20 cellular contexts compared by ENCODE assay signal in genomic region chr14:23053426-23053825, GRCh38. TPM values are rescaled to one million over a fixed set of nuclear protein-coding genes. Genes with fewer than 3 reads are reported as not detected.
DNase-seq lines count a peak whose midpoint lies in the region; ATAC-seq and TF ChIP-seq lines count a peak whose summit lies in the region.
"Had no signal": no experiment of that assay in that cellular context is flagged by ENCODE, and none has a peak within 500 bp of the region (broad histone marks: within the 10 kb centered on the region; RNA-seq: fewer than 3 reads in every experiment).

No MANE protein-coding gene starts in this region.

- no peak overlapping the region for H2AFZ ChIP-seq in GM23248

- no peaks in the 10 kb centered on the region for H3K9me3 ChIP-seq in CD4-positive, alpha-beta memory T cell (ENCODE audit: control insufficient read depth in 1 of 2, low read length in 2 of 2)
- no peaks in the 10 kb centered on the region for H3K9me3 ChIP-seq in GM23248 (ENCODE audit: low read depth)
- H3K9me3 ChIP-seq: BLaER1, HAP-1 had no signal

- H3K4me3 ChIP-seq in CD4-positive, alpha-beta memory T cell (ENCODE audit: low read length in 2 of 2), result no peak overlapping the region
- H3K4me3 ChIP-seq in GM23248, result no peak overlapping the region
- H3K4me3 ChIP-seq: BLaER1, HAP-1 had no signal

- CTCF ChIA-PET in CD4-positive, alpha-beta memory T cell (lab: Charles Lee; ENCODE audit: partially characterized antibody), result interaction anchor here (0.7 to 19.0 kb wide), 6 partner anchors 18 to 134 kb away, joined by 3 to 1070 read pairs (median 6); partner anchors contain the start of gene AJUBA
- CTCF ChIA-PET in RWPE1 (lab: Yijun Ruan, JAX), result interaction anchor here (0.6 kb wide), 1 partner anchor 1836 kb away, joined by 3 read pairs; no protein-coding TSS in a partner anchor

- H3K36me3 ChIP-seq in CD4-positive, alpha-beta memory T cell (ENCODE audit: insufficient read depth, low read length), result no peaks in the 10 kb centered on the region
- no peaks in the 10 kb centered on the region for H3K36me3 ChIP-seq in GM23248 (ENCODE audit: low read depth)

- DNase-seq in CD4-positive, alpha-beta memory T cell, result no peak
- DNase-seq in RWPE1 (ENCODE audit: low spot score), result no peak
- peak; percentile 43 for DNase-seq in ecto neural progenitor cell (ENCODE audit: low spot score)
- DNase-seq in mesenteric fat pad (ENCODE audit: low spot score), result peak; percentile 83
- no peak for DNase-seq in pons (ENCODE audit: low spot score)
- DNase-seq in stimulated activated naive CD4-positive, alpha-beta T cell treated with Interleukin-2 at 50 U/mL for 16 hours (lab: John Stamatoyannopoulos, UW), result no peak
- DNase-seq in GM23248, result no peak
- DNase-seq: 8988T; Calu3; CD8-positive, alpha-beta T cell; DMS79 treated with DMSO at 0.1 percent for 48 hours; GF-D8 had no signal

- no peaks in the 10 kb centered on the region; the same call in 1 of the 2 replicates for H3F3A ChIP-seq in GM23248 (ENCODE audit: insufficient read depth)

- H3K4me2 ChIP-seq in GM23248 (ENCODE audit: unreplicated experiment), result no peak overlapping the region
- H3K4me2 ChIP-seq: BLaER1 had no signal

- H3K36me3 Mint-ChIP-seq in CD4-positive, alpha-beta memory T cell, result peaks cover 3 to 10% of the 10 kb centered on the region in 2 donors

- H3K4me3 Mint-ChIP-seq in CD4-positive, alpha-beta memory T cell, result peak overlapping the region in 1 of 8 donors; percentile 46
- H3K4me3 Mint-ChIP-seq: CD14-positive monocyte; CD8-positive, alpha-beta T cell had no signal

- no peaks in the 10 kb centered on the region for H3K27me3 ChIP-seq in CD4-positive, alpha-beta memory T cell (ENCODE audit: insufficient read depth, low read length)
- H3K27me3 ChIP-seq in GM23248 (replicated peaks; ENCODE audit: insufficient read depth), result no peaks in the 10 kb centered on the region

- H3K4me1 Mint-ChIP-seq in CD4-positive, alpha-beta memory T cell, result peaks cover 11 to 21% (median 15%) of the 10 kb centered on the region in 4 donors

- H3K27ac Mint-ChIP-seq in CD4-positive, alpha-beta memory T cell, result peak overlapping the region in 4 of 7 donors; percentile 13 to 77 (median 36)
- H3K27ac Mint-ChIP-seq: CD8-positive, alpha-beta T cell had no signal

- TF ChIP-seq CTCF in RWPE1 (conservative IDR thresholded peaks at IDR 0.05; ENCODE audit: low read depth), result no peak

- H4K20me1 ChIP-seq in GM23248 (ENCODE audit: insufficient read depth), result no peaks in the 10 kb centered on the region

- in situ Hi-C loops in GM23248 (cut with MboI), result loop anchor here (5.0 kb wide), 1 partner anchor 61 kb away; no protein-coding TSS in a partner anchor

- no peak overlapping the region for H3K27ac ChIP-seq in CD4-positive, alpha-beta memory T cell (ENCODE audit: low read depth, low read length)
- peak overlapping the region; percentile 23 for H3K27ac ChIP-seq in RWPE1
- no peak overlapping the region for H3K27ac ChIP-seq in GM23248
- H3K27ac ChIP-seq: BLaER1 had no signal

- H3K4me1 ChIP-seq in CD4-positive, alpha-beta memory T cell (ENCODE audit: insufficient read depth, low read length), result peaks cover 17% of the 10 kb centered on the region
- peaks cover 10% of the 10 kb centered on the region for H3K4me1 ChIP-seq in GM23248 (ENCODE audit: insufficient read depth)

- H3K79me2 ChIP-seq in GM23248 (ENCODE audit: insufficient read depth), result no peaks in the 10 kb centered on the region

- H3K9me2 ChIP-seq in GM23248 (ENCODE audit: insufficient read depth), result no peaks in the 10 kb centered on the region

- no peak for ATAC-seq in GM18502 (IDR thresholded peaks at IDR 0.05; ENCODE audit: poor library complexity, unreplicated experiment)
- ATAC-seq: CD8-positive, alpha-beta T cell had no signal

- H3K9me3 Mint-ChIP-seq in CD4-positive, alpha-beta memory T cell, result no peaks in the 10 kb centered on the region
- H3K9me3 Mint-ChIP-seq: CD8-positive, alpha-beta T cell; IgD-negative memory B cell had no signal

- POLR2A ChIA-PET in CD4-positive, alpha-beta memory T cell (lab: Charles Lee; ENCODE audit: partially characterized antibody), result no interaction called here
- POLR2A ChIA-PET in RWPE1 (lab: Yijun Ruan, JAX; ENCODE audit: low non-redundant PET), result no interaction called here

- H3K27me3 Mint-ChIP-seq in CD4-positive, alpha-beta memory T cell, result peaks cover 0 to 1% of the 10 kb centered on the region in 2 donors

- intact Hi-C loops in CD4-positive, alpha-beta memory T cell (cut with micrococcal nuclease), result no loop called here

- no peak overlapping the region for H3K9ac ChIP-seq in GM23248
- H3K9ac ChIP-seq: BLaER1 had no signal

- 95 to 98% methylated on average over 10 of the region's 10 CpGs for WGBS in GM23248 (ENCODE audit: low coverage in 1 of 2, low lambda C conversion rate in 2 of 2, missing lambda C conversion rate in 2 of 2), 2 experiments

RNA-seq across cellular contexts. Expression of gene CDH24, which starts 3.9 kb away (rescaled TPM):
- total RNA-seq in CD4-positive, alpha-beta memory T cell, result 1 to 10 TPM; 1.3 to 1.6 TPM
- polyA plus RNA-seq in CD4-positive, alpha-beta memory T cell, result under 1 TPM; 0.15 to 0.53 TPM
- 2.4 TPM for total RNA-seq in mesenteric fat pad
- 3.8 and 5.6 TPM in 2 replicates for total RNA-seq in GM23248 (2014; rRNA removed; shearing (Covaris generic))
- 1.0 and 1.5 TPM in 2 replicates for polyA plus RNA-seq in GM23248 (2016; fragmentation: Nextera tagmentation; extraction: Ambion mirVana)

RNA-seq across cellular contexts. Expression of gene PSMB11, which starts 11.4 kb away (rescaled TPM):
- not detected for total RNA-seq in CD4-positive, alpha-beta memory T cell
- not detected for polyA plus RNA-seq in CD4-positive, alpha-beta memory T cell
- total RNA-seq in mesenteric fat pad, result not detected
- not detected in 2 replicates for total RNA-seq in GM23248 (2014; rRNA removed; shearing (Covaris generic))
- not detected in 2 replicates for polyA plus RNA-seq in GM23248 (2016; fragmentation: Nextera tagmentation; extraction: Ambion mirVana)
- total RNA-seq: A673; Calu3; CD8-positive, alpha-beta T cell; H1 had no signal
- polyA plus RNA-seq: AG04450, CD14-positive monocyte, H1, IgD-negative memory B cell had no signal

RNA-seq across cellular contexts. Expression of gene PSMB5, which starts 18.7 kb away (rescaled TPM):
- 10 to 100 TPM; 31.4 to 33.6 TPM for total RNA-seq in CD4-positive, alpha-beta memory T cell
- 10 to 100 TPM; 52.9 to 56.6 TPM for polyA plus RNA-seq in CD4-positive, alpha-beta memory T cell
- total RNA-seq in mesenteric fat pad, result 113 TPM
- total RNA-seq in GM23248 (2014; rRNA removed; shearing (Covaris generic)), result 217 and 263 TPM in 2 replicates
- polyA plus RNA-seq in GM23248 (2016; fragmentation: Nextera tagmentation; extraction: Ambion mirVana), result 274 and 277 TPM in 2 replicates

RNA-seq across cellular contexts. Expression of gene ACIN1, which starts 41.5 kb away (rescaled TPM):
- 100 to 1,000 TPM; 317 to 327 TPM for total RNA-seq in CD4-positive, alpha-beta memory T cell
- 10 to 100 TPM in 1 of 2 donors, 1 to 10 TPM in 1; 1.2 to 20.5 TPM for polyA plus RNA-seq in CD4-positive, alpha-beta memory T cell
- 137 TPM for total RNA-seq in mesenteric fat pad
- 61.0 and 63.7 TPM in 2 replicates for total RNA-seq in GM23248 (2014; rRNA removed; shearing (Covaris generic))
- 28.8 and 35.5 TPM in 2 replicates for polyA plus RNA-seq in GM23248 (2016; fragmentation: Nextera tagmentation; extraction: Ambion mirVana)

RNA-seq across cellular contexts. Expression of gene C14orf119, which starts 41.9 kb away (rescaled TPM):
- 10 to 100 TPM; 49.7 to 54.0 TPM for total RNA-seq in CD4-positive, alpha-beta memory T cell
- 100 to 1,000 TPM in 1 of 2 donors, 10 to 100 TPM in 1; 80.1 to 147 TPM for polyA plus RNA-seq in CD4-positive, alpha-beta memory T cell
- 50.5 TPM for total RNA-seq in mesenteric fat pad
- 48.7 and 55.5 TPM in 2 replicates for total RNA-seq in GM23248 (2014; rRNA removed; shearing (Covaris generic))
- 157 and 166 TPM in 2 replicates for polyA plus RNA-seq in GM23248 (2016; fragmentation: Nextera tagmentation; extraction: Ambion mirVana)

Comparison
In these comparisons a context has a peak if more than half of its experiments do, and no peak if none do; other contexts are left out.
1. DNase-seq: peak in ecto neural progenitor cell (single experiment) and mesenteric fat pad (single experiment); none in CD4-positive, alpha-beta memory T cell (0 of 5), RWPE1 (single experiment), pons (single experiment), stimulated activated naive CD4-positive, alpha-beta T cell treated with Interleukin-2 at 50 U/mL for 16 hours (single experiment) and GM23248 (single experiment).